Comparison of ENCODE assay signal across 1 cellular context in genomic region chr16:16150117-16150877, GRCh38.
TF ChIP-seq lines count a peak whose summit lies in the region.

No MANE protein-coding gene starts in this region.

TF ChIP-seq in HepG2, 621 proteins besides CTCF, POLR2A, EP300 and RAD21 (continued from another document and continues in another):
- TF ChIP-seq ETS1 (CRISPR knock-in tag; IDR thresholded peaks at IDR 0.05) (no peak), ARHGAP35 (CRISPR knock-in tag; IDR thresholded peaks at IDR 0.05; ENCODE audit: borderline replicate concordance) (no peak), ZSCAN31 (CRISPR knock-in tag; IDR thresholded peaks at IDR 0.05; ENCODE audit: low read depth) (peak; percentile 62; the same call in 1 of the 2 replicates), HDAC6 (IDR thresholded peaks at IDR 0.05; ENCODE audit: low read depth, low read length) (no peak), XRCC5 (optimal IDR thresholded peaks at IDR 0.05; ENCODE audit: low read length) (peak; percentile 11), ZNF101 (CRISPR knock-in tag; IDR thresholded peaks at IDR 0.05; ENCODE audit: borderline replicate concordance, low read depth) (0 out of 2 replicates have a peak, but pooled peaks have one; percentile 56), ZNF660 (CRISPR knock-in tag; IDR thresholded peaks at IDR 0.05; ENCODE audit: borderline replicate concordance, low read depth) (no peak), NONO (IDR thresholded peaks at IDR 0.05) (no peak), NONO (CRISPR knock-in tag; conservative IDR thresholded peaks at IDR 0.05) (0 out of 2 replicates have a peak, but pooled peaks have one; percentile 26), HNRNPLL (IDR thresholded peaks at IDR 0.05; ENCODE audit: low read depth, low read length, poor library complexity, severe bottlenecking) (peak; percentile 33), ZSCAN5A (CRISPR knock-in tag; IDR thresholded peaks at IDR 0.05; ENCODE audit: borderline replicate concordance) (no peak), ZMAT3 (CRISPR knock-in tag; conservative IDR thresholded peaks at IDR 0.05) (no peak), ZFP90 (CRISPR knock-in tag; IDR thresholded peaks at IDR 0.05; ENCODE audit: borderline replicate concordance) (0 out of 2 replicates have a peak, but pooled peaks have one; percentile 54), ZNF678 (CRISPR knock-in tag; IDR thresholded peaks at IDR 0.05) (0 out of 2 replicates have a peak, but pooled peaks have one; percentile 37), ZMAT5 (CRISPR knock-in tag; IDR thresholded peaks at IDR 0.05; ENCODE audit: borderline replicate concordance, low read depth) (no peak), STAG1 (CRISPR knock-in tag; IDR thresholded peaks at IDR 0.05) (no peak), HNF1A (IDR thresholded peaks at IDR 0.05; ENCODE audit: low read depth) (no peak), HNF1A (CRISPR knock-in tag; IDR thresholded peaks at IDR 0.05; ENCODE audit: borderline replicate concordance) (no peak), ISL2 (CRISPR knock-in tag; IDR thresholded peaks at IDR 0.05) (no peak), PLSCR1 (CRISPR knock-in tag; IDR thresholded peaks at IDR 0.05; ENCODE audit: borderline replicate concordance) (no peak), NPAS2 (CRISPR knock-in tag; IDR thresholded peaks at IDR 0.05; ENCODE audit: borderline replicate concordance) (no peak), ZNF275 (CRISPR knock-in tag; IDR thresholded peaks at IDR 0.05; ENCODE audit: borderline replicate concordance) (no peak), ZBTB21 (CRISPR knock-in tag; IDR thresholded peaks at IDR 0.05) (no peak), CSRNP1 (CRISPR knock-in tag; IDR thresholded peaks at IDR 0.05) (no peak; the same call in 1 of the 2 replicates), MAFK (conservative IDR thresholded peaks at IDR 0.05 in 1 of 2, IDR thresholded peaks at IDR 0.05 in 1 of 2; ENCODE audit: low read length in 2 of 2) (no peak), TERF1 (CRISPR knock-in tag; IDR thresholded peaks at IDR 0.05) (no peak), THAP9 (CRISPR knock-in tag; IDR thresholded peaks at IDR 0.05; ENCODE audit: borderline replicate concordance) (peak; percentile 80), BCLAF1 (IDR thresholded peaks at IDR 0.05) (no peak), ZIK1 (CRISPR knock-in tag; IDR thresholded peaks at IDR 0.05; ENCODE audit: borderline replicate concordance, low read depth) (0 out of 2 replicates have a peak, but pooled peaks have one; percentile 45), KDM2A (CRISPR knock-in tag; IDR thresholded peaks at IDR 0.05; ENCODE audit: borderline replicate concordance, low read depth) (no peak), DZIP1 (CRISPR knock-in tag; IDR thresholded peaks at IDR 0.05) (no peak; the same call in 1 of the 2 replicates), SALL2 (CRISPR knock-in tag; IDR thresholded peaks at IDR 0.05) (no peak), ZNF292 (CRISPR knock-in tag; IDR thresholded peaks at IDR 0.05; ENCODE audit: borderline replicate concordance, low read depth) (no peak; the same call in 1 of the 2 replicates), MIXL1 (CRISPR knock-in tag; IDR thresholded peaks at IDR 0.05) (0 out of 2 replicates have a peak, but pooled peaks have one; percentile 0), TMF1 (CRISPR knock-in tag; IDR thresholded peaks at IDR 0.05; ENCODE audit: low read depth) (no peak), ZNF839 (CRISPR knock-in tag; IDR thresholded peaks at IDR 0.05; ENCODE audit: borderline replicate concordance) (peak; percentile 31; the same call in 1 of the 2 replicates), ZNF615 (CRISPR knock-in tag; IDR thresholded peaks at IDR 0.05; ENCODE audit: borderline replicate concordance) (no peak)
